Comparison of ENCODE assay signal across 1 cellular context in the genomic region with DNA sequence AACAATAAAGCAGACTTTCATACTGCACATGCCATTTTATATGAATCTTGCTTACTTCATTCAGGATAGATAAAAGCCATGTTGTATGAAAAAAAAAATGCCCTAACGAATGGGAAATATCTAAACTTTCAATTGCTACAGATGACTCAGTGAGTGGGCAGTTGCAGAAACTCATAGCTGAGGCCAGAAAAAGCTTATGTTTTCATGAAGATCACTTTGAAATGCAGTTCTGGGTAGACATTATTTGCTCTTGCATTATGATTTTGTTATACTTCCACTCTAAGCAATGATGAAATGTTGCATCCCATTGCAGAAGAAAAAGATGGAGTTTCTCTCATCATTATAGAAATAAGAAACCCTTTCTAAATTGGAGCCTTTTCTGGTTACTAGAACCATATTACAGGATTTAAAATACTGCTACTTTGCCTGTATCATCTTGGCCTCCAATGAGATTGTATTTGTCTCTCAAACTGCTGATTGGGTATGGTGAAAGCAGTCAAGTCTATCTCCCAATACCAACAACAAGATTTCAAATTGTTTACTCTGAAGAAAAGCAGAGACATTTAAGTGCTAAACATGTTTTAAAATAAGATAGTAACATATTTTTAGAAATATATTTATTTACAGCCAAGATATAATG.
TF ChIP-seq lines count a peak whose summit lies in the region.

No MANE protein-coding gene starts in this region.

TF ChIP-seq in GM12878, 131 proteins besides CTCF, POLR2A, EP300 and RAD21 (continues in another document):
- TF ChIP-seq, protein P1, sequence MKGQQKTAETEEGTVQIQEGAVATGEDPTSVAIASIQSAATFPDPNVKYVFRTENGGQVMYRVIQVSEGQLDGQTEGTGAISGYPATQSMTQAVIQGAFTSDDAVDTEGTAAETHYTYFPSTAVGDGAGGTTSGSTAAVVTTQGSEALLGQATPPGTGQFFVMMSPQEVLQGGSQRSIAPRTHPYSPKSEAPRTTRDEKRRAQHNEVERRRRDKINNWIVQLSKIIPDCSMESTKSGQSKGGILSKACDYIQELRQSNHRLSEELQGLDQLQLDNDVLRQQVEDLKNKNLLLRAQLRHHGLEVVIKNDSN (IDR thresholded peaks at IDR 0.05; ENCODE audit: borderline replicate concordance, extremely low read length, insufficient read depth, low read depth, low read length) = no peak
- TF ChIP-seq IKZF1 (conservative IDR thresholded peaks at IDR 0.05) (no peak), DPF2 (IDR thresholded peaks at IDR 0.05) (peak; percentile 31; the same call in 1 of the 2 replicates), MEF2A (IDR thresholded peaks at IDR 0.05; ENCODE audit: insufficient read depth, low read depth, low read length) (no peak), IRF4 (IDR thresholded peaks at IDR 0.05; ENCODE audit: low read depth, low read length) (peak; percentile 61; the same call in 1 of the 2 replicates), RFX5 (IDR thresholded peaks at IDR 0.05; ENCODE audit: low read depth, low read length) (no peak), ZBTB11 (CRISPR knock-in tag; IDR thresholded peaks at IDR 0.05) (no peak), PAX8 (IDR thresholded peaks at IDR 0.05) (no peak), JUNB (IDR thresholded peaks at IDR 0.05) (peak; percentile 76), HDGF (IDR thresholded peaks at IDR 0.05) (no peak), EGR1 (IDR thresholded peaks at IDR 0.05; ENCODE audit: borderline replicate concordance in 1 of 2, low read depth in 2 of 2, low read length in 2 of 2) (no peak; a peak in 1 of 3 replicates), CREM (IDR thresholded peaks at IDR 0.05; ENCODE audit: low read depth) (0 out of 2 replicates have a peak, but pooled peaks have one; percentile 24), GATAD2B (conservative IDR thresholded peaks at IDR 0.05; ENCODE audit: low read depth) (no peak), RCOR1 (conservative IDR thresholded peaks at IDR 0.05; ENCODE audit: low read depth, low read length) (no peak), CBX3 (IDR thresholded peaks at IDR 0.05; ENCODE audit: borderline replicate concordance, low read depth) (no peak), ETV6 (conservative IDR thresholded peaks at IDR 0.05 in 1 of 2, IDR thresholded peaks at IDR 0.05 in 1 of 2; ENCODE audit: borderline replicate concordance in 1 of 2, low read depth in 1 of 2) (peak in 1 of 2 experiments; percentile 30; a peak in 1 of 4 replicates), SREBF2 (IDR thresholded peaks at IDR 0.05; ENCODE audit: low read length) (no peak), NFYA (IDR thresholded peaks at IDR 0.05; ENCODE audit: borderline replicate concordance, low read depth, low read length) (no peak), MXI1 (IDR thresholded peaks at IDR 0.05; ENCODE audit: low read depth, low read length) (no peak), TCF3 (IDR thresholded peaks at IDR 0.05; ENCODE audit: borderline replicate concordance, insufficient read depth, low read depth, low read length) (no peak), ZNF384 (IDR thresholded peaks at IDR 0.05; ENCODE audit: borderline replicate concordance, low read depth, low read length) (peak; percentile 27; the same call in 1 of the 2 replicates), ZSCAN29 (IDR thresholded peaks at IDR 0.05) (no peak), RELA (IDR thresholded peaks at IDR 0.05; ENCODE audit: borderline replicate concordance, partially characterized antibody) (no peak), BCL3 (IDR thresholded peaks at IDR 0.05; ENCODE audit: borderline replicate concordance, insufficient read depth, low read depth, low read length, poor library complexity, severe bottlenecking) (no peak), BCL11A (IDR thresholded peaks at IDR 0.05; ENCODE audit: low read depth, low read length) (peak; percentile 45; the same call in 1 of the 2 replicates), SPI1 (IDR thresholded peaks at IDR 0.05; ENCODE audit: borderline replicate concordance, insufficient read depth, low read depth, low read length) (no peak), CEBPZ (IDR thresholded peaks at IDR 0.05; ENCODE audit: low read depth, low read length) (no peak), ASH2L (IDR thresholded peaks at IDR 0.05; ENCODE audit: borderline replicate concordance, low read depth) (no peak), KDM1A (IDR thresholded peaks at IDR 0.05; ENCODE audit: borderline replicate concordance) (no peak), TARDBP (IDR thresholded peaks at IDR 0.05; ENCODE audit: borderline replicate concordance) (no peak), SIX5 (IDR thresholded peaks at IDR 0.05; ENCODE audit: low read depth, low read length, severe bottlenecking) (no peak), CBX5 (IDR thresholded peaks at IDR 0.05; ENCODE audit: low read depth) (no peak), BACH1 (IDR thresholded peaks at IDR 0.05; ENCODE audit: borderline replicate concordance) (no peak), ZNF274 (IDR thresholded peaks at IDR 0.05; ENCODE audit: insufficient read depth, insufficient read length) (no peak), MYC (IDR thresholded peaks at IDR 0.05; ENCODE audit: insufficient read depth, insufficient read length, insufficient replicate concordance, low read length, severe bottlenecking) (no peak), SUPT20H (IDR thresholded peaks at IDR 0.05; ENCODE audit: borderline replicate concordance, control insufficient read depth, low read depth, low read length) (no peak), ZNF622 (IDR thresholded peaks at IDR 0.05) (no peak), SMAD5 (IDR thresholded peaks at IDR 0.05; ENCODE audit: low read depth) (no peak), SMC3 (IDR thresholded peaks at IDR 0.05; ENCODE audit: borderline replicate concordance, low read length) (no peak), RUNX3 (IDR thresholded peaks at IDR 0.05; ENCODE audit: low read length) (peak; percentile 50; the same call in 1 of the 2 replicates), FOXK2 (IDR thresholded peaks at IDR 0.05) (no peak)
- TF ChIP-seq, protein P2, sequence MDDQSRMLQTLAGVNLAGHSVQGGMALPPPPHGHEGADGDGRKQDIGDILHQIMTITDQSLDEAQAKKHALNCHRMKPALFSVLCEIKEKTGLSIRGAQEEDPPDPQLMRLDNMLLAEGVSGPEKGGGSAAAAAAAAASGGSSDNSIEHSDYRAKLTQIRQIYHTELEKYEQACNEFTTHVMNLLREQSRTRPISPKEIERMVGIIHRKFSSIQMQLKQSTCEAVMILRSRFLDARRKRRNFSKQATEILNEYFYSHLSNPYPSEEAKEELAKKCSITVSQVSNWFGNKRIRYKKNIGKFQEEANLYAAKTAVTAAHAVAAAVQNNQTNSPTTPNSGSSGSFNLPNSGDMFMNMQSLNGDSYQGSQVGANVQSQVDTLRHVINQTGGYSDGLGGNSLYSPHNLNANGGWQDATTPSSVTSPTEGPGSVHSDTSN (IDR thresholded peaks at IDR 0.05; ENCODE audit: insufficient replicate concordance, low read depth, low read length) = no peak
- TF ChIP-seq, protein P3, sequence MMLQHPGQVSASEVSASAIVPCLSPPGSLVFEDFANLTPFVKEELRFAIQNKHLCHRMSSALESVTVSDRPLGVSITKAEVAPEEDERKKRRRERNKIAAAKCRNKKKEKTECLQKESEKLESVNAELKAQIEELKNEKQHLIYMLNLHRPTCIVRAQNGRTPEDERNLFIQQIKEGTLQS (IDR thresholded peaks at IDR 0.05; ENCODE audit: borderline replicate concordance, extremely low read depth, low read depth, low read length) = no peak
- TF ChIP-seq, protein P4, sequence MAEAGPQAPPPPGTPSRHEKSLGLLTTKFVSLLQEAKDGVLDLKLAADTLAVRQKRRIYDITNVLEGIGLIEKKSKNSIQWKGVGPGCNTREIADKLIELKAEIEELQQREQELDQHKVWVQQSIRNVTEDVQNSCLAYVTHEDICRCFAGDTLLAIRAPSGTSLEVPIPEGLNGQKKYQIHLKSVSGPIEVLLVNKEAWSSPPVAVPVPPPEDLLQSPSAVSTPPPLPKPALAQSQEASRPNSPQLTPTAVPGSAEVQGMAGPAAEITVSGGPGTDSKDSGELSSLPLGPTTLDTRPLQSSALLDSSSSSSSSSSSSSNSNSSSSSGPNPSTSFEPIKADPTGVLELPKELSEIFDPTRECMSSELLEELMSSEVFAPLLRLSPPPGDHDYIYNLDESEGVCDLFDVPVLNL (IDR thresholded peaks at IDR 0.05; ENCODE audit: low read depth, low read length) = no peak
- TF ChIP-seq, protein P5, sequence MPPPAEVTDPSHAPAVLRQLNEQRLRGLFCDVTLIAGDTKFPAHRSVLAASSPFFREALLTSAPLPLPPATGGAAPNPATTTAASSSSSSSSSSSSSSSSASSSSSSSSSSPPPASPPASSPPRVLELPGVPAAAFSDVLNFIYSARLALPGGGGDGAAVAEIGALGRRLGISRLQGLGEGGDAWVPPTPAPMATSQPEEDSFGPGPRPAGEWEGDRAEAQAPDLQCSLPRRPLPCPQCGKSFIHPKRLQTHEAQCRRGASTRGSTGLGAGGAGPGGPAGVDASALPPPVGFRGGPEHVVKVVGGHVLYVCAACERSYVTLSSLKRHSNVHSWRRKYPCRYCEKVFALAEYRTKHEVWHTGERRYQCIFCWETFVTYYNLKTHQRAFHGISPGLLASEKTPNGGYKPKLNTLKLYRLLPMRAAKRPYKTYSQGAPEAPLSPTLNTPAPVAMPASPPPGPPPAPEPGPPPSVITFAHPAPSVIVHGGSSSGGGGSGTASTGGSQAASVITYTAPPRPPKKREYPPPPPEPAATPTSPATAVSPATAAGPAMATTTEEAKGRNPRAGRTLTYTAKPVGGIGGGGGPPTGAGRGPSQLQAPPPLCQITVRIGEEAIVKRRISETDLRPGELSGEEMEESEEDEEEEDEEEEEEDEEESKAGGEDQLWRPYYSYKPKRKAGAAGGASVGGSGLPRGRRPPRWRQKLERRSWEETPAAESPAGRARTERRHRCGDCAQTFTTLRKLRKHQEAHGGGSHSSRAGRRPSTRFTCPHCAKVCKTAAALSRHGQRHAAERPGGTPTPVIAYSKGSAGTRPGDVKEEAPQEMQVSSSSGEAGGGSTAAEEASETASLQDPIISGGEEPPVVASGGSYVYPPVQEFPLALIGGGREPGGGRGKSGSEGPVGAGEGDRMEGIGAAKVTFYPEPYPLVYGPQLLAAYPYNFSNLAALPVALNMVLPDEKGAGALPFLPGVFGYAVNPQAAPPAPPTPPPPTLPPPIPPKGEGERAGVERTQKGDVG (CRISPR knock-in tag; IDR thresholded peaks at IDR 0.05) = no peak
- TF ChIP-seq, protein P6, sequence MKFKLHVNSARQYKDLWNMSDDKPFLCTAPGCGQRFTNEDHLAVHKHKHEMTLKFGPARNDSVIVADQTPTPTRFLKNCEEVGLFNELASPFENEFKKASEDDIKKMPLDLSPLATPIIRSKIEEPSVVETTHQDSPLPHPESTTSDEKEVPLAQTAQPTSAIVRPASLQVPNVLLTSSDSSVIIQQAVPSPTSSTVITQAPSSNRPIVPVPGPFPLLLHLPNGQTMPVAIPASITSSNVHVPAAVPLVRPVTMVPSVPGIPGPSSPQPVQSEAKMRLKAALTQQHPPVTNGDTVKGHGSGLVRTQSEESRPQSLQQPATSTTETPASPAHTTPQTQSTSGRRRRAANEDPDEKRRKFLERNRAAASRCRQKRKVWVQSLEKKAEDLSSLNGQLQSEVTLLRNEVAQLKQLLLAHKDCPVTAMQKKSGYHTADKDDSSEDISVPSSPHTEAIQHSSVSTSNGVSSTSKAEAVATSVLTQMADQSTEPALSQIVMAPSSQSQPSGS (IDR thresholded peaks at IDR 0.05; ENCODE audit: low read length) = 0 out of 2 replicates have a peak, but pooled peaks have one; percentile 31
